Comparison of ENCODE assay signal across 1 cellular context in genomic region chr6:88963139-88964090, GRCh38.
A peak's percentile ranks its signal among the peaks of the same experiment; 100 is the strongest.
TF ChIP-seq lines count a peak whose summit lies in the region.

TSS of gene RNGTT (minus strand) at chr6:88963618. CDS start at chr6:88963409, 209 bp downstream.

TF ChIP-seq in HepG2, 621 proteins besides CTCF, POLR2A, EP300 and RAD21 (continued from another document and continues in another):
- peak; percentile 34; the same call in 1 of the 2 replicates for TF ChIP-seq ARID5B (CRISPR knock-in tag; IDR thresholded peaks at IDR 0.05)
- no peak for TF ChIP-seq NFKBIZ (CRISPR knock-in tag; IDR thresholded peaks at IDR 0.05)
- TF ChIP-seq, protein P1, sequence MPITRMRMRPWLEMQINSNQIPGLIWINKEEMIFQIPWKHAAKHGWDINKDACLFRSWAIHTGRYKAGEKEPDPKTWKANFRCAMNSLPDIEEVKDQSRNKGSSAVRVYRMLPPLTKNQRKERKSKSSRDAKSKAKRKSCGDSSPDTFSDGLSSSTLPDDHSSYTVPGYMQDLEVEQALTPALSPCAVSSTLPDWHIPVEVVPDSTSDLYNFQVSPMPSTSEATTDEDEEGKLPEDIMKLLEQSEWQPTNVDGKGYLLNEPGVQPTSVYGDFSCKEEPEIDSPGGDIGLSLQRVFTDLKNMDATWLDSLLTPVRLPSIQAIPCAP (CRISPR knock-in tag; IDR thresholded peaks at IDR 0.05; ENCODE audit: low read depth), result no peak
- TF ChIP-seq GABPA (IDR thresholded peaks at IDR 0.05; ENCODE audit: low read depth, low read length), result peak; percentile 62
- TF ChIP-seq GABPA (CRISPR knock-in tag; IDR thresholded peaks at IDR 0.05; ENCODE audit: low read depth), result peak; percentile 94
- no peak for TF ChIP-seq ZNF556 (CRISPR knock-in tag; IDR thresholded peaks at IDR 0.05; ENCODE audit: borderline replicate concordance)
- TF ChIP-seq MXI1 (IDR thresholded peaks at IDR 0.05; ENCODE audit: borderline replicate concordance, low read depth, low read length), result no peak; the same call in 2 of the 3 replicates
- TF ChIP-seq ZNF501 (CRISPR knock-in tag; IDR thresholded peaks at IDR 0.05), result peak; percentile 92
- TF ChIP-seq SKI (IDR thresholded peaks at IDR 0.05; ENCODE audit: partially characterized antibody), result peak; percentile 8
- no peak for TF ChIP-seq ISX (CRISPR knock-in tag; conservative IDR thresholded peaks at IDR 0.05)
- TF ChIP-seq, protein P2, sequence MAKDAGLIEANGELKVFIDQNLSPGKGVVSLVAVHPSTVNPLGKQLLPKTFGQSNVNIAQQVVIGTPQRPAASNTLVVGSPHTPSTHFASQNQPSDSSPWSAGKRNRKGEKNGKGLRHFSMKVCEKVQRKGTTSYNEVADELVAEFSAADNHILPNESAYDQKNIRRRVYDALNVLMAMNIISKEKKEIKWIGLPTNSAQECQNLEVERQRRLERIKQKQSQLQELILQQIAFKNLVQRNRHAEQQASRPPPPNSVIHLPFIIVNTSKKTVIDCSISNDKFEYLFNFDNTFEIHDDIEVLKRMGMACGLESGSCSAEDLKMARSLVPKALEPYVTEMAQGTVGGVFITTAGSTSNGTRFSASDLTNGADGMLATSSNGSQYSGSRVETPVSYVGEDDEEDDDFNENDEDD (CRISPR knock-in tag; IDR thresholded peaks at IDR 0.05; ENCODE audit: borderline replicate concordance), result no peak
- no peak for TF ChIP-seq ZNF644 (CRISPR knock-in tag; IDR thresholded peaks at IDR 0.05; ENCODE audit: low read depth)
- peak; percentile 70; the same call in 1 of the 2 replicates for TF ChIP-seq KLF12 (CRISPR knock-in tag; IDR thresholded peaks at IDR 0.05; ENCODE audit: borderline replicate concordance)
- TF ChIP-seq, protein P3, sequence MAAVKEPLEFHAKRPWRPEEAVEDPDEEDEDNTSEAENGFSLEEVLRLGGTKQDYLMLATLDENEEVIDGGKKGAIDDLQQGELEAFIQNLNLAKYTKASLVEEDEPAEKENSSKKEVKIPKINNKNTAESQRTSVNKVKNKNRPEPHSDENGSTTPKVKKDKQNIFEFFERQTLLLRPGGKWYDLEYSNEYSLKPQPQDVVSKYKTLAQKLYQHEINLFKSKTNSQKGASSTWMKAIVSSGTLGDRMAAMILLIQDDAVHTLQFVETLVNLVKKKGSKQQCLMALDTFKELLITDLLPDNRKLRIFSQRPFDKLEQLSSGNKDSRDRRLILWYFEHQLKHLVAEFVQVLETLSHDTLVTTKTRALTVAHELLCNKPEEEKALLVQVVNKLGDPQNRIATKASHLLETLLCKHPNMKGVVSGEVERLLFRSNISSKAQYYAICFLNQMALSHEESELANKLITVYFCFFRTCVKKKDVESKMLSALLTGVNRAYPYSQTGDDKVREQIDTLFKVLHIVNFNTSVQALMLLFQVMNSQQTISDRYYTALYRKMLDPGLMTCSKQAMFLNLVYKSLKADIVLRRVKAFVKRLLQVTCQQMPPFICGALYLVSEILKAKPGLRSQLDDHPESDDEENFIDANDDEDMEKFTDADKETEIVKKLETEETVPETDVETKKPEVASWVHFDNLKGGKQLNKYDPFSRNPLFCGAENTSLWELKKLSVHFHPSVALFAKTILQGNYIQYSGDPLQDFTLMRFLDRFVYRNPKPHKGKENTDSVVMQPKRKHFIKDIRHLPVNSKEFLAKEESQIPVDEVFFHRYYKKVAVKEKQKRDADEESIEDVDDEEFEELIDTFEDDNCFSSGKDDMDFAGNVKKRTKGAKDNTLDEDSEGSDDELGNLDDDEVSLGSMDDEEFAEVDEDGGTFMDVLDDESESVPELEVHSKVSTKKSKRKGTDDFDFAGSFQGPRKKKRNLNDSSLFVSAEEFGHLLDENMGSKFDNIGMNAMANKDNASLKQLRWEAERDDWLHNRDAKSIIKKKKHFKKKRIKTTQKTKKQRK (IDR thresholded peaks at IDR 0.05; ENCODE audit: low read length), result no peak
- TF ChIP-seq, protein P4, sequence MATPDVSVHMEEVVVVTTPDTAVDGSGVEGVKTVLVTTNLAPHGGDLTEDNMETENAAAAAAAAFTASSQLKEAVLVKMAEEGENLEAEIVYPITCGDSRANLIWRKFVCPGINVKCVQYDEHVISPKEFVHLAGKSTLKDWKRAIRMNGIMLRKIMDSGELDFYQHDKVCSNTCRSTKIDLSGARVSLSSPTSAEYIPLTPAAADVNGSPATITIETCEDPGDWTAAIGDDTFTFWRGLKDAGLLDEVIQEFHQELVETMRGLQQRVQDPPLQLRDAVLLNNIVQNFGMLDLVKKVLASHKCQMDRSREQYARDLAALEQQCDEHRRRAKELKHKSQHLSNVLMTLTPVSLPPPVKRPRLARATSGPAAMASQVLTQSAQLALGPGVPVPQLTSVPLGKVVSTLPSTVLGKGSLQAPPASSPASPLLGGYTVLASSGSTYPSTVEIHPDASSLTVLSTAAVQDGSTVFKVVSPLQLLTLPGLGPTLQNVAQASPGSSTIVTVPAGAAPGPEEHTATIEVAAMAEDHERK (CRISPR knock-in tag; IDR thresholded peaks at IDR 0.05; ENCODE audit: low read depth), result no peak
- peak; percentile 30; the same call in 1 of the 2 replicates for TF ChIP-seq RXRB (CRISPR knock-in tag; IDR thresholded peaks at IDR 0.05; ENCODE audit: borderline replicate concordance)
- no peak for TF ChIP-seq TFE3 (CRISPR knock-in tag; IDR thresholded peaks at IDR 0.05)
- TF ChIP-seq SNRNP70 (IDR thresholded peaks at IDR 0.05; ENCODE audit: low read depth, low read length), result no peak
- no peak for TF ChIP-seq MAFK (conservative IDR thresholded peaks at IDR 0.05 in 1 of 2, IDR thresholded peaks at IDR 0.05 in 1 of 2; ENCODE audit: low read length in 2 of 2)
- peak; percentile 90; the same call in 1 of the 2 replicates for TF ChIP-seq ZNF788 (CRISPR knock-in tag; IDR thresholded peaks at IDR 0.05; ENCODE audit: borderline replicate concordance)
- no peak for TF ChIP-seq SSRP1 (CRISPR knock-in tag; IDR thresholded peaks at IDR 0.05)
- TF ChIP-seq ZFP1 (CRISPR knock-in tag; IDR thresholded peaks at IDR 0.05), result no peak
- no peak for TF ChIP-seq CENPX (CRISPR knock-in tag; IDR thresholded peaks at IDR 0.05)
- TF ChIP-seq, protein P5, sequence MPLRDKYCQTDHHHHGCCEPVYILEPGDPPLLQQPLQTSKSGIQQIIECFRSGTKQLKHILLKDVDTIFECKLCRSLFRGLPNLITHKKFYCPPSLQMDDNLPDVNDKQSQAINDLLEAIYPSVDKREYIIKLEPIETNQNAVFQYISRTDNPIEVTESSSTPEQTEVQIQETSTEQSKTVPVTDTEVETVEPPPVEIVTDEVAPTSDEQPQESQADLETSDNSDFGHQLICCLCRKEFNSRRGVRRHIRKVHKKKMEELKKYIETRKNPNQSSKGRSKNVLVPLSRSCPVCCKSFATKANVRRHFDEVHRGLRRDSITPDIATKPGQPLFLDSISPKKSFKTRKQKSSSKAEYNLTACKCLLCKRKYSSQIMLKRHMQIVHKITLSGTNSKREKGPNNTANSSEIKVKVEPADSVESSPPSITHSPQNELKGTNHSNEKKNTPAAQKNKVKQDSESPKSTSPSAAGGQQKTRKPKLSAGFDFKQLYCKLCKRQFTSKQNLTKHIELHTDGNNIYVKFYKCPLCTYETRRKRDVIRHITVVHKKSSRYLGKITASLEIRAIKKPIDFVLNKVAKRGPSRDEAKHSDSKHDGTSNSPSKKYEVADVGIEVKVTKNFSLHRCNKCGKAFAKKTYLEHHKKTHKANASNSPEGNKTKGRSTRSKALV (CRISPR knock-in tag; IDR thresholded peaks at IDR 0.05), result 0 out of 2 replicates have a peak, but pooled peaks have one; percentile 20
- no peak; the same call in 1 of the 2 replicates for TF ChIP-seq JUN (CRISPR knock-in tag; IDR thresholded peaks at IDR 0.05)
- peak; percentile 68; the same call in 1 of the 2 replicates for TF ChIP-seq ZMYM2 (CRISPR knock-in tag; IDR thresholded peaks at IDR 0.05)
- TF ChIP-seq RBM39 (IDR thresholded peaks at IDR 0.05; ENCODE audit: low read depth, low read length, poor library complexity, severe bottlenecking), result peak; percentile 87
- TF ChIP-seq ZNF232 (CRISPR knock-in tag; IDR thresholded peaks at IDR 0.05; ENCODE audit: borderline replicate concordance), result peak; percentile 66; the same call in 1 of the 2 replicates
- no peak for TF ChIP-seq ZNF550 (CRISPR knock-in tag; IDR thresholded peaks at IDR 0.05; ENCODE audit: borderline replicate concordance)
- peak; percentile 85 for TF ChIP-seq ELF3 (CRISPR knock-in tag; IDR thresholded peaks at IDR 0.05)
- TF ChIP-seq KDM3A (CRISPR knock-in tag; IDR thresholded peaks at IDR 0.05; ENCODE audit: low read depth), result 0 out of 2 replicates have a peak, but pooled peaks have one; percentile 54
- TF ChIP-seq ZNF615 (CRISPR knock-in tag; IDR thresholded peaks at IDR 0.05; ENCODE audit: borderline replicate concordance), result 0 out of 2 replicates have a peak, but pooled peaks have one; percentile 27
- TF ChIP-seq THAP9 (CRISPR knock-in tag; IDR thresholded peaks at IDR 0.05; ENCODE audit: borderline replicate concordance), result peak; percentile 80; the same call in 1 of the 2 replicates
- TF ChIP-seq PHF5A (CRISPR knock-in tag; IDR thresholded peaks at IDR 0.05; ENCODE audit: low read depth, unreplicated experiment), result no peak
- no peak for TF ChIP-seq SMYD3 (CRISPR knock-in tag; IDR thresholded peaks at IDR 0.05)
- TF ChIP-seq, protein P6, sequence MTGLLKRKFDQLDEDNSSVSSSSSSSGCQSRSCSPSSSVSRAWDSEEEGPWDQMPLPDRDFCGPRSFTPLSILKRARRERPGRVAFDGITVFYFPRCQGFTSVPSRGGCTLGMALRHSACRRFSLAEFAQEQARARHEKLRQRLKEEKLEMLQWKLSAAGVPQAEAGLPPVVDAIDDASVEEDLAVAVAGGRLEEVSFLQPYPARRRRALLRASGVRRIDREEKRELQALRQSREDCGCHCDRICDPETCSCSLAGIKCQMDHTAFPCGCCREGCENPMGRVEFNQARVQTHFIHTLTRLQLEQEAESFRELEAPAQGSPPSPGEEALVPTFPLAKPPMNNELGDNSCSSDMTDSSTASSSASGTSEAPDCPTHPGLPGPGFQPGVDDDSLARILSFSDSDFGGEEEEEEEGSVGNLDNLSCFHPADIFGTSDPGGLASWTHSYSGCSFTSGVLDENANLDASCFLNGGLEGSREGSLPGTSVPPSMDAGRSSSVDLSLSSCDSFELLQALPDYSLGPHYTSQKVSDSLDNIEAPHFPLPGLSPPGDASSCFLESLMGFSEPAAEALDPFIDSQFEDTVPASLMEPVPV (CRISPR knock-in tag; IDR thresholded peaks at IDR 0.05), result 0 out of 2 replicates have a peak, but pooled peaks have one; percentile 41
- no peak for TF ChIP-seq CCAR2 (optimal IDR thresholded peaks at IDR 0.05; ENCODE audit: low read depth, low read length)
